In genomic region chr14:69660344-69661193, GRCh38 we compare ENCODE assay signal across 15 cellular contexts. TPM values are rescaled to one million over a fixed set of nuclear protein-coding genes. Genes with fewer than 3 reads are reported as not detected.
DNase-seq lines count a peak whose midpoint lies in the region; ATAC-seq and TF ChIP-seq lines count a peak whose summit lies in the region.
"Had no signal": no experiment of that assay in that cellular context is flagged by ENCODE, and none has a peak within 500 bp of the region (broad histone marks: within the 10 kb centered on the region; RNA-seq: fewer than 3 reads in every experiment).

No MANE protein-coding gene starts in this region.

- peaks cover 75% of the 10 kb centered on the region for H3K36me3 Mint-ChIP-seq in activated CD4-positive, alpha-beta T cell treated with anti-CD3 and anti-CD28 coated beads for 36 hours (ENCODE audit: low read depth)
- H3K36me3 Mint-ChIP-seq in T-helper 2 cell treated with Interferon-gamma antibody and Interleukin-4, amounts not matched to agents 5 μg/mL and 100 μg/mL, for 36 hours (ENCODE audit: low read depth): peaks cover 39% of the 10 kb centered on the region
- peaks cover 14% of the 10 kb centered on the region for H3K36me3 Mint-ChIP-seq in endothelial cell (ENCODE audit: low read depth, unreplicated experiment)
- peaks cover 62% of the 10 kb centered on the region for H3K36me3 Mint-ChIP-seq in stimulated activated memory B cell treated with anti-CD40 and anti-IgM and Interleukin-4, amounts not matched to agents 10 μg/mL and 1 μg/mL and 100 μg/mL, for 72 hours

- peak overlapping the region; percentile 82 for H3K27ac Mint-ChIP-seq in activated CD4-positive, alpha-beta T cell treated with anti-CD3 and anti-CD28 coated beads for 36 hours
- peak overlapping the region; percentile 55 for H3K27ac Mint-ChIP-seq in T-helper 2 cell treated with Interferon-gamma antibody and Interleukin-4, amounts not matched to agents 5 μg/mL and 100 μg/mL, for 36 hours
- peak overlapping the region; percentile 20 for H3K27ac Mint-ChIP-seq in endothelial cell (ENCODE audit: unreplicated experiment)
- peak overlapping the region; percentile 75 for H3K27ac Mint-ChIP-seq in stimulated activated memory B cell treated with anti-CD40 and anti-IgM and Interleukin-4, amounts not matched to agents 10 μg/mL and 1 μg/mL and 100 μg/mL, for 72 hours

- CTCF ChIA-PET in activated CD4-positive, alpha-beta T cell treated with anti-CD3 and anti-CD28 coated beads for 36 hours (lab: Charles Lee): interaction anchor here (1.0 to 1.1 kb wide), 3 partner anchors 12 to 25 kb away, joined by 3 to 4 read pairs (median 4); no protein-coding TSS in a partner anchor

- H3K4me1 Mint-ChIP-seq in activated CD4-positive, alpha-beta T cell treated with anti-CD3 and anti-CD28 coated beads for 36 hours: peaks cover 96% of the 10 kb centered on the region
- peaks cover 76% of the 10 kb centered on the region for H3K4me1 Mint-ChIP-seq in T-helper 2 cell treated with Interferon-gamma antibody and Interleukin-4, amounts not matched to agents 5 μg/mL and 100 μg/mL, for 36 hours (ENCODE audit: low read depth)
- peaks cover 72% of the 10 kb centered on the region for H3K4me1 Mint-ChIP-seq in endothelial cell (ENCODE audit: unreplicated experiment)
- H3K4me1 Mint-ChIP-seq in stimulated activated memory B cell treated with anti-CD40 and anti-IgM and Interleukin-4, amounts not matched to agents 10 μg/mL and 1 μg/mL and 100 μg/mL, for 72 hours: peaks cover 91% of the 10 kb centered on the region

- intact Hi-C loops in activated CD4-positive, alpha-beta T cell treated with anti-CD3 and anti-CD28 coated beads for 36 hours (cut with DNase I, micrococcal nuclease): loop anchor here (1.0 to 2.0 kb wide), 2 partner anchors 16 to 18 kb away; no protein-coding TSS in a partner anchor

- DNase-seq in activated CD4-positive, alpha-beta T cell treated with anti-CD3 and anti-CD28 coated beads for 36 hours: peak; percentile 46
- no peak for DNase-seq in activated CD4-positive, alpha-beta T cell treated with anti-CD3 and anti-CD28 coated beads for 1 hour
- DNase-seq in T-helper 2 cell treated with Interferon-gamma antibody and Interleukin-4, amounts not matched to agents 5 μg/mL and 100 μg/mL, for 36 hours (ENCODE audit: low spot score): no peak
- DNase-seq in endothelial cell (ENCODE audit: low spot score) (no peak), NCI-H2029 treated with DMSO at 0.1 percent for 48 hours (lab: John Stamatoyannopoulos, UW) (no peak)
- no peak for DNase-seq in stimulated activated naive CD4-positive, alpha-beta T cell treated with Interleukin-2 at 50 U/mL for 16 hours (lab: John Stamatoyannopoulos, UW)
- DNase-seq: 8988T, Caco-2, head of caudate nucleus, left cardiac atrium, NCI-H1694, SHP77, testis had no signal

- no peaks in the 10 kb centered on the region for H3K9me3 Mint-ChIP-seq in activated CD4-positive, alpha-beta T cell treated with anti-CD3 and anti-CD28 coated beads for 36 hours (ENCODE audit: low read depth)
- H3K9me3 Mint-ChIP-seq in T-helper 2 cell treated with Interferon-gamma antibody and Interleukin-4, amounts not matched to agents 5 μg/mL and 100 μg/mL, for 36 hours: no peaks in the 10 kb centered on the region
- no peaks in the 10 kb centered on the region for H3K9me3 Mint-ChIP-seq in endothelial cell (ENCODE audit: unreplicated experiment)
- H3K9me3 Mint-ChIP-seq in stimulated activated memory B cell treated with anti-CD40 and anti-IgM and Interleukin-4, amounts not matched to agents 10 μg/mL and 1 μg/mL and 100 μg/mL, for 72 hours: no peaks in the 10 kb centered on the region

- no peak overlapping the region for H3K4me3 Mint-ChIP-seq in activated CD4-positive, alpha-beta T cell treated with anti-CD3 and anti-CD28 coated beads for 36 hours
- peak overlapping the region; percentile 32 for H3K4me3 Mint-ChIP-seq in T-helper 2 cell treated with Interferon-gamma antibody and Interleukin-4, amounts not matched to agents 5 μg/mL and 100 μg/mL, for 36 hours
- H3K4me3 Mint-ChIP-seq in endothelial cell (ENCODE audit: unreplicated experiment): peak overlapping the region; percentile 16
- no peak overlapping the region for H3K4me3 Mint-ChIP-seq in stimulated activated memory B cell treated with anti-CD40 and anti-IgM and Interleukin-4, amounts not matched to agents 10 μg/mL and 1 μg/mL and 100 μg/mL, for 72 hours

- POLR2A ChIA-PET in activated CD4-positive, alpha-beta T cell treated with anti-CD3 and anti-CD28 coated beads for 36 hours (lab: Charles Lee): no interaction called here

- ATAC-seq in activated CD4-positive, alpha-beta T cell treated with anti-CD3 and anti-CD28 coated beads for 36 hours: peak; percentile 79
- no peak for ATAC-seq in stimulated activated memory B cell treated with anti-CD40 and anti-IgM and Interleukin-4, amounts not matched to agents 10 μg/mL and 1 μg/mL and 100 μg/mL, for 72 hours
- no peak for ATAC-seq in GM21737 (IDR thresholded peaks at IDR 0.05; ENCODE audit: unreplicated experiment)
- ATAC-seq: left cardiac atrium had no signal

- no peak for TF ChIP-seq CTCF in endothelial cell (IDR thresholded peaks at IDR 0.05; ENCODE audit: unreplicated experiment)

- H3K27me3 Mint-ChIP-seq in activated CD4-positive, alpha-beta T cell treated with anti-CD3 and anti-CD28 coated beads for 36 hours: no peaks in the 10 kb centered on the region
- H3K27me3 Mint-ChIP-seq in T-helper 2 cell treated with Interferon-gamma antibody and Interleukin-4, amounts not matched to agents 5 μg/mL and 100 μg/mL, for 36 hours (ENCODE audit: low read depth): no peaks in the 10 kb centered on the region
- H3K27me3 Mint-ChIP-seq in endothelial cell (ENCODE audit: unreplicated experiment): peaks cover under 1% of the 10 kb centered on the region
- no peaks in the 10 kb centered on the region for H3K27me3 Mint-ChIP-seq in stimulated activated memory B cell treated with anti-CD40 and anti-IgM and Interleukin-4, amounts not matched to agents 10 μg/mL and 1 μg/mL and 100 μg/mL, for 72 hours

RNA-seq across cellular contexts. Expression of gene SUSD6, which starts 49.2 kb away (rescaled TPM):
- total RNA-seq in activated CD4-positive, alpha-beta T cell treated with anti-CD3 and anti-CD28 coated beads for 36 hours: 10 to 100 TPM; 57.9 to 59.3 TPM
- total RNA-seq in endothelial cell (ENCODE audit: unreplicated experiment): 71.5 TPM

Comparison
In these comparisons a context has a peak if more than half of its experiments do, and no peak if none do; other contexts are left out.
1. H3K27ac Mint-ChIP-seq: peak in every context shown above with its lines; median percentile 82 in activated CD4-positive, alpha-beta T cell treated with anti-CD3 and anti-CD28 coated beads for 36 hours; 75 in stimulated activated memory B cell treated with anti-CD40 and anti-IgM and Interleukin-4, amounts not matched to agents 10 μg/mL and 1 μg/mL and 100 μg/mL, for 72 hours; 55 in T-helper 2 cell treated with Interferon-gamma antibody and Interleukin-4, amounts not matched to agents 5 μg/mL and 100 μg/mL, for 36 hours; 20 in endothelial cell.
2. H3K4me3 Mint-ChIP-seq: peak in T-helper 2 cell treated with Interferon-gamma antibody and Interleukin-4, amounts not matched to agents 5 μg/mL and 100 μg/mL, for 36 hours (single experiment) and endothelial cell (single experiment); none in activated CD4-positive, alpha-beta T cell treated with anti-CD3 and anti-CD28 coated beads for 36 hours (single experiment) and stimulated activated memory B cell treated with anti-CD40 and anti-IgM and Interleukin-4, amounts not matched to agents 10 μg/mL and 1 μg/mL and 100 μg/mL, for 72 hours (single experiment).